Comparison of ENCODE assay signal across 1 cellular context in genomic region chr15:91022075-91022831, GRCh38.
A peak's percentile ranks its signal among the peaks of the same experiment; 100 is the strongest.
TF ChIP-seq lines count a peak whose summit lies in the region.

Gene VPS33B, minus strand, starts transcription at chr15:91022594. Its CDS starts 345 bp downstream, at chr15:91022249.

TF ChIP-seq in HCT116, 20 proteins besides CTCF, POLR2A, EP300 and RAD21 (continued from another document):
- TF ChIP-seq REST (IDR thresholded peaks at IDR 0.05; ENCODE audit: low read depth) (no peak), CBX3 (IDR thresholded peaks at IDR 0.05; ENCODE audit: low read depth) (0 out of 2 replicates have a peak, but pooled peaks have one; percentile 65), ZFX (IDR thresholded peaks at IDR 0.05) (peak; percentile 55; the same call in 1 of the 2 replicates), YY1 (IDR thresholded peaks at IDR 0.05; ENCODE audit: extremely low read depth, insufficient replicate concordance, low read depth, low read length) (peak; percentile 75)
